Comparison of ENCODE assay signal across 1 cellular context in the genomic region with DNA sequence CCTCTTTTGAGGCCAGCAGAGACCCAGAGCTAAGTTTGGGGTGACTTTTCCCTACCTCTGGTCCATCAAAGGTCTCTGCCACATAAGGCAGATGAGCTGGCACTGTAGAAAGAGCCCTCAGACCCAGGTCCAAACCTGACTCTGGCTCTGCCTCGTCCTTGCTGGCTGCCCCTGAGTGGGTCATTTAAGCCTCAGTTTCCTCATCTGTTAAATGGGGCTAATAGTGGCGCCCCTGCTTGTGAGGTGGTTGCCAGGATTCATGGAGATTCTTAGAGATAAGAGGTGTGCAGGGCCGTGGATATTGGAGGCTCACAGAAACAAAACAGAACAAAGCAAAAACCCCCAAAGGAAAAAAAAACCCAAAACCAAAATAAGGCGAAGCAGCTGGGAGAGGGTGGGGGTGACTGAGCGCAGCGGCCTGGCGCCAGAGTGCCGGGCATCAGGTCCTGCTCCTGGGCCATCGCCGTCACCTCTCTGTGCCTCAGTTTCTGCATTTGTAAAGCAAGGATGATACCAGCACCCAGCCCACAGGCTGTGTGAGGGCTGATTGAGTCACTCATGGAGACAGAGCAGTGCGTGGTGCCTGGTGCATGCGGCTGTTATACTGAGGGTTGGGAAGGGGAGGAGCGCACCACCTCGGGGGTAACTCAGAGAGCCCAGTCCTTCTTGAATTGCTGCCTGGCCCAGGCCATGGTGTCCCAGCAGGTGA.
TF ChIP-seq lines count a peak whose summit lies in the region.

No MANE protein-coding gene starts in this region.

TF ChIP-seq in IMR-90, 13 proteins besides CTCF, POLR2A, EP300 and RAD21:
- TF ChIP-seq MAFK (IDR thresholded peaks at IDR 0.05; ENCODE audit: low read depth, low read length), result no peak
- no peak for TF ChIP-seq RFX5 (IDR thresholded peaks at IDR 0.05; ENCODE audit: low read depth, low read length)
- no peak for TF ChIP-seq SMC3 (IDR thresholded peaks at IDR 0.05; ENCODE audit: low read depth, low read length)
- no peak for TF ChIP-seq MXI1 (IDR thresholded peaks at IDR 0.05; ENCODE audit: borderline replicate concordance, low read depth, low read length)
- TF ChIP-seq, protein P1, sequence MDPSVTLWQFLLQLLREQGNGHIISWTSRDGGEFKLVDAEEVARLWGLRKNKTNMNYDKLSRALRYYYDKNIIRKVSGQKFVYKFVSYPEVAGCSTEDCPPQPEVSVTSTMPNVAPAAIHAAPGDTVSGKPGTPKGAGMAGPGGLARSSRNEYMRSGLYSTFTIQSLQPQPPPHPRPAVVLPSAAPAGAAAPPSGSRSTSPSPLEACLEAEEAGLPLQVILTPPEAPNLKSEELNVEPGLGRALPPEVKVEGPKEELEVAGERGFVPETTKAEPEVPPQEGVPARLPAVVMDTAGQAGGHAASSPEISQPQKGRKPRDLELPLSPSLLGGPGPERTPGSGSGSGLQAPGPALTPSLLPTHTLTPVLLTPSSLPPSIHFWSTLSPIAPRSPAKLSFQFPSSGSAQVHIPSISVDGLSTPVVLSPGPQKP (IDR thresholded peaks at IDR 0.05; ENCODE audit: borderline replicate concordance, low read depth, low read length), result no peak
- TF ChIP-seq RCOR1 (IDR thresholded peaks at IDR 0.05; ENCODE audit: insufficient replicate concordance, low read length), result no peak
- no peak for TF ChIP-seq BHLHE40 (IDR thresholded peaks at IDR 0.05; ENCODE audit: low read depth, low read length)
